In genomic region chr12:64325055-64325454, GRCh38 we compare ENCODE assay signal across 25 cellular contexts.
A peak's percentile ranks its signal among the peaks of the same experiment; 100 is the strongest.
DNase-seq lines count a peak whose midpoint lies in the region; ATAC-seq and TF ChIP-seq lines count a peak whose summit lies in the region.
"Had no signal": no experiment of that assay in that cellular context is flagged by ENCODE, and none has a peak within 500 bp of the region (broad histone marks: within the 10 kb centered on the region; RNA-seq: fewer than 3 reads in every experiment).

No MANE protein-coding gene starts in this region.

- no peak overlapping the region for H3K9ac ChIP-seq in endodermal cell (ENCODE audit: extremely low read depth, low read length, poor library complexity, severe bottlenecking)
- H3K9ac ChIP-seq: BLaER1 had no signal

- no peak for ATAC-seq in GM21390 (IDR thresholded peaks at IDR 0.05; ENCODE audit: unreplicated experiment)
- ATAC-seq: GM12878 had no signal

- no peaks in the 10 kb centered on the region for H3K36me3 Mint-ChIP-seq in endodermal cell (ENCODE audit: low read depth)
- H3K36me3 Mint-ChIP-seq: CD14-positive monocyte; CD4-positive, alpha-beta memory T cell; CD4-positive, CD25-positive, alpha-beta regulatory T cell had no signal

- peaks cover 3% of the 10 kb centered on the region for H3K4me1 Mint-ChIP-seq in endodermal cell
- H3K4me1 Mint-ChIP-seq: CD14-positive monocyte; CD4-positive, alpha-beta memory T cell; CD4-positive, CD25-positive, alpha-beta regulatory T cell; CD8-positive, alpha-beta memory T cell had no signal

- H3K27ac ChIP-seq in HEK293 (ENCODE audit: extremely low read depth, low read depth, low read length) (no peak overlapping the region), WERI-Rb-1 (no peak overlapping the region), endodermal cell (ENCODE audit: low read depth, low read length) (no peak overlapping the region), tibial nerve (peak overlapping the region in 3 of 4 donors; percentile 0 to 68 (median 53))
- H3K27ac ChIP-seq: BLaER1 had no signal

- no peaks in the 10 kb centered on the region for H3K27me3 ChIP-seq in WERI-Rb-1 (ENCODE audit: insufficient read depth, low read depth, severe bottlenecking)
- no peaks in the 10 kb centered on the region for H3K27me3 ChIP-seq in endodermal cell (ENCODE audit: control insufficient read depth, insufficient read depth, low read length, poor library complexity, severe bottlenecking)
- no peaks in the 10 kb centered on the region for H3K27me3 ChIP-seq in tibial nerve
- H3K27me3 ChIP-seq: BLaER1 had no signal

- TF ChIP-seq CTCF in HEK293 (tag by site-specific recombination; IDR thresholded peaks at IDR 0.05): no peak
- TF ChIP-seq CTCF in WERI-Rb-1 (IDR thresholded peaks at IDR 0.05; ENCODE audit: low read depth, low read length): no peak
- no peak for TF ChIP-seq CTCF in endodermal cell (conservative IDR thresholded peaks at IDR 0.05)
- TF ChIP-seq CTCF in tibial nerve (IDR thresholded peaks at IDR 0.05): no peak

- H3K4me1 ChIP-seq in HEK293 (ENCODE audit: control insufficient read depth, insufficient read depth, low read length) (no peaks in the 10 kb centered on the region), endodermal cell (ENCODE audit: control insufficient read depth, insufficient read depth, low read length) (no peaks in the 10 kb centered on the region), tibial nerve (peaks cover 0 to 25% (median 0%) of the 10 kb centered on the region in 4 donors)
- H3K4me1 ChIP-seq: BE2C, BLaER1 had no signal

- TF ChIP-seq POLR2A in tibial nerve (IDR thresholded peaks at IDR 0.05): no peak

- no peaks in the 10 kb centered on the region for H3K27me3 Mint-ChIP-seq in endodermal cell (ENCODE audit: insufficient read depth)

- no peaks in the 10 kb centered on the region for H3K9me3 Mint-ChIP-seq in endodermal cell

- H3K36me3 ChIP-seq in HEK293 (ENCODE audit: control insufficient read depth in 2 of 2, insufficient read depth in 1 of 2, low read length in 2 of 2) (no peaks in the 10 kb centered on the region), WERI-Rb-1 (no peaks in the 10 kb centered on the region), endodermal cell (ENCODE audit: control insufficient read depth, insufficient read depth, low read length) (no peaks in the 10 kb centered on the region), tibial nerve (no peaks in the 10 kb centered on the region)
- H3K36me3 ChIP-seq: BE2C, BLaER1 had no signal

- no peak overlapping the region for H3K27ac Mint-ChIP-seq in endodermal cell
- H3K27ac Mint-ChIP-seq: CD14-positive monocyte; CD4-positive, alpha-beta memory T cell; CD4-positive, CD25-positive, alpha-beta regulatory T cell; CD8-positive, alpha-beta memory T cell had no signal

- CTCF ChIA-PET in HEK293 (lab: Yijun Ruan, JAX): no interaction called here

- peak; percentile 41 for DNase-seq in WERI-Rb-1
- DNase-seq in endodermal cell: peak; percentile 55
- no peak for DNase-seq in tibial nerve (ENCODE audit: low spot score in 2 of 2)
- no peak for DNase-seq in NCI-H2227 (lab: John Stamatoyannopoulos, UW; ENCODE audit: unreplicated experiment)
- no peak for DNase-seq in NCI-H2107 treated with DMSO at 0.1 percent for 48 hours (lab: John Stamatoyannopoulos, UW; ENCODE audit: unreplicated experiment)
- DNase-seq: 8988T; ACHN; BE2C; C1 segment of cervical spinal cord; CD4-positive, alpha-beta memory T cell; CD4-positive, CD25-positive, alpha-beta regulatory T cell; CD8-positive, alpha-beta memory T cell; COR-L47; DMS 273 treated with DMSO at 0.1 percent for 48 hours; DMS153; DMS53; DMS79; DND-41; EL; GDM1 had no signal

- POLR2A ChIA-PET in HEK293 (lab: Yijun Ruan, JAX): no interaction called here

- no peak overlapping the region for H3K4me3 ChIP-seq in HEK293 (ENCODE audit: low read depth, low read length)
- no peak overlapping the region for H3K4me3 ChIP-seq in WERI-Rb-1 (ENCODE audit: low read depth, low read length)
- no peak overlapping the region for H3K4me3 ChIP-seq in endodermal cell (ENCODE audit: low read length)
- H3K4me3 ChIP-seq in tibial nerve: no peak overlapping the region
- H3K4me3 ChIP-seq: BLaER1, GM12878 had no signal

- H3K9me3 ChIP-seq in HEK293 (ENCODE audit: control insufficient read depth, insufficient read depth, low read depth, low read length): no peaks in the 10 kb centered on the region
- no peaks in the 10 kb centered on the region for H3K9me3 ChIP-seq in WERI-Rb-1 (ENCODE audit: severe bottlenecking)
- H3K9me3 ChIP-seq in endodermal cell (ENCODE audit: control insufficient read depth, low read length): no peaks in the 10 kb centered on the region
- H3K9me3 ChIP-seq in tibial nerve: no peaks in the 10 kb centered on the region
- H3K9me3 ChIP-seq: BE2C had no signal

- H3K4me3 Mint-ChIP-seq in endodermal cell: no peak overlapping the region
- H3K4me3 Mint-ChIP-seq: CD14-positive monocyte; CD4-positive, alpha-beta memory T cell; CD4-positive, CD25-positive, alpha-beta regulatory T cell; CD8-positive, alpha-beta memory T cell had no signal

- WGBS in endodermal cell (ENCODE audit: insufficient coverage in 1 of 2, insufficient read length in 1 of 2), 2 experiments: 84 to 95% methylated on average over 2 of the region's 2 CpGs
- 71 to 77% methylated on average over 2 of the region's 2 CpGs for WGBS in tibial nerve, 2 donors

- no peak for TF ChIP-seq EP300 in tibial nerve (IDR thresholded peaks at IDR 0.05)

TF ChIP-seq in HEK293, 187 proteins besides CTCF, POLR2A, EP300 and RAD21 (continues in another document):
- TF ChIP-seq ZIC2 (tag by site-specific recombination; IDR thresholded peaks at IDR 0.05) (peak; percentile 70), ZNF707 (tag by site-specific recombination; IDR thresholded peaks at IDR 0.05) (no peak), PRDM10 (tag by site-specific recombination; IDR thresholded peaks at IDR 0.05) (no peak), ZNF266 (tag by site-specific recombination; IDR thresholded peaks at IDR 0.05; ENCODE audit: low read depth) (no peak), GLIS1 (tag by site-specific recombination; IDR thresholded peaks at IDR 0.05) (peak; percentile 38), ZNF660 (tag by site-specific recombination; IDR thresholded peaks at IDR 0.05) (no peak), PRDM1 (tag by site-specific recombination; IDR thresholded peaks at IDR 0.05) (no peak), ZSCAN18 (tag by site-specific recombination; IDR thresholded peaks at IDR 0.05) (no peak), ZNF843 (tag by site-specific recombination; IDR thresholded peaks at IDR 0.05) (no peak), SCRT1 (tag by site-specific recombination; IDR thresholded peaks at IDR 0.05; ENCODE audit: borderline replicate concordance) (no peak), MEIS1 (CRISPR knock-in tag; IDR thresholded peaks at IDR 0.05; ENCODE audit: borderline replicate concordance) (no peak), OVOL3 (tag by site-specific recombination; IDR thresholded peaks at IDR 0.05) (no peak), AEBP2 (tag by site-specific recombination; IDR thresholded peaks at IDR 0.05; ENCODE audit: borderline replicate concordance) (no peak)

Comparison
In these comparisons a context has a peak if more than half of its experiments do, and no peak if none do; other contexts are left out.
1. H3K27ac ChIP-seq: peak in tibial nerve (3 of 4); none in HEK293 (single experiment), WERI-Rb-1 (single experiment) and endodermal cell (single experiment).
2. DNase-seq: peak in WERI-Rb-1 (single experiment) and endodermal cell (single experiment); none in tibial nerve (0 of 2), NCI-H2227 (single experiment) and NCI-H2107 treated with DMSO at 0.1 percent for 48 hours (single experiment).